ENCODE assay signal across 8 cellular contexts in the genomic region with DNA sequence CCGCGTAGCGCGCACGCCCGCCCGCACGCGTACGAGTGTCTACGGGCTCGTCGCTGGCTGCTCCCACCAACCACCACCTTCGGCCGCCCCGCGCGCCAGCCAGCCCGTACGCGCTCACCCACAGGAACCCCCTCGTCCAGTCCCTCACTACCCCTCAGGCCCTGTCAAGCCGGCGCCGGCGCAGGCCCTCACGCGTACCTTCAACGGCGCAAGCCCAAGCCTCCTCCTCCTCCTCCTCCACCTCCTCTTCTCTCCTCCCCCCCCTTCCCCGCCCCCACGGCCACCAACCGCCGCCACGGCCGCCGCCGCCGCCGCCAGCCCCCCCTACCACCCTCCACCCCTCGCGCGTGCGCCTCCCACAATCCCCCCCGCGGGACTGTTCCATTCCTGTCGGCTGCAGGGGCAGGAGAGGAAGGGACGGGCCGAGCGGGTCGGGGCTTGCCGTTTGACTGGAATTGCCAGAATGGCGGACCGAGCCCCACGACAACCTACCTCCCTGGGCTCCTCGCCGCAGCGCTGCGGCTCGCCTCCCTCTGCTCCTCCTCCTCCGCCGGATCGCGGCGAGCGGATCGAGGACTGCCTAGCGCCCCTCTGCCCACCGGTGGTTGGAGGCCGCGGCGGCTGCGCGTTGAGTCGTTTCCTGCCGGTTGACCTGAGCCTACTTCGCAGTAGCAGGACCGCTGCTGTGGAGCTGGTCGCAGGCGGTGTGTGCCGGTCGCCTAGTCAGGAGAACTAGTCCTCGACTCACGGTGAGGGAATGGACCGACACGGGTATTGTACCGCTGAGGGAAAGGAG. TPM values are rescaled to one million over a fixed set of nuclear protein-coding genes. Genes with fewer than 3 reads are reported as not detected.
A peak's percentile ranks its signal among the peaks of the same experiment; 100 is the strongest.
DNase-seq lines count a peak whose midpoint lies in the region; ATAC-seq and TF ChIP-seq lines count a peak whose summit lies in the region.

A gene with protein sequence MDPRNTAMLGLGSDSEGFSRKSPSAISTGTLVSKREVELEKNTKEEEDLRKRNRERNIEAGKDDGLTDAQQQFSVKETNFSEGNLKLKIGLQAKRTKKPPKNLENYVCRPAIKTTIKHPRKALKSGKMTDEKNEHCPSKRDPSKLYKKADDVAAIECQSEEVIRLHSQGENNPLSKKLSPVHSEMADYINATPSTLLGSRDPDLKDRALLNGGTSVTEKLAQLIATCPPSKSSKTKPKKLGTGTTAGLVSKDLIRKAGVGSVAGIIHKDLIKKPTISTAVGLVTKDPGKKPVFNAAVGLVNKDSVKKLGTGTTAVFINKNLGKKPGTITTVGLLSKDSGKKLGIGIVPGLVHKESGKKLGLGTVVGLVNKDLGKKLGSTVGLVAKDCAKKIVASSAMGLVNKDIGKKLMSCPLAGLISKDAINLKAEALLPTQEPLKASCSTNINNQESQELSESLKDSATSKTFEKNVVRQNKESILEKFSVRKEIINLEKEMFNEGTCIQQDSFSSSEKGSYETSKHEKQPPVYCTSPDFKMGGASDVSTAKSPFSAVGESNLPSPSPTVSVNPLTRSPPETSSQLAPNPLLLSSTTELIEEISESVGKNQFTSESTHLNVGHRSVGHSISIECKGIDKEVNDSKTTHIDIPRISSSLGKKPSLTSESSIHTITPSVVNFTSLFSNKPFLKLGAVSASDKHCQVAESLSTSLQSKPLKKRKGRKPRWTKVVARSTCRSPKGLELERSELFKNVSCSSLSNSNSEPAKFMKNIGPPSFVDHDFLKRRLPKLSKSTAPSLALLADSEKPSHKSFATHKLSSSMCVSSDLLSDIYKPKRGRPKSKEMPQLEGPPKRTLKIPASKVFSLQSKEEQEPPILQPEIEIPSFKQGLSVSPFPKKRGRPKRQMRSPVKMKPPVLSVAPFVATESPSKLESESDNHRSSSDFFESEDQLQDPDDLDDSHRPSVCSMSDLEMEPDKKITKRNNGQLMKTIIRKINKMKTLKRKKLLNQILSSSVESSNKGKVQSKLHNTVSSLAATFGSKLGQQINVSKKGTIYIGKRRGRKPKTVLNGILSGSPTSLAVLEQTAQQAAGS (N-terminal part only) (minus strand): TSS at position 223 of the 796 bp plus-strand sequence. CDS start 41,284 bp downstream, outside the sequence.

- DNase-seq in Caki2 (ENCODE audit: low read depth), result peak; percentile 93
- DNase-seq in HuH-7.5 (ENCODE audit: low spot score), result peak; percentile 89
- DNase-seq in activated CD8-positive, alpha-beta memory T cell treated with anti-CD3 and anti-CD28 coated beads, Interleukin-2, amount 50 U/mL, for 48 hours, result peak; percentile 95
- peak; percentile 88 for DNase-seq in endothelial cell (ENCODE audit: low spot score)
- DNase-seq in midbrain (lab: John Stamatoyannopoulos, UW), result peak; percentile 97
- DNase-seq in stimulated activated CD8-positive, alpha-beta memory T cell treated with anti-CD3 and anti-CD28 coated beads, Interleukin-15, amount 100 ng/mL, for 48 hours (ENCODE audit: low read depth in 2 of 2), result peak; percentile 87 to 90

- H3K27me3 ChIP-seq in OCI-LY3 (ENCODE audit: low read depth, low read length), result no peaks in the 10 kb centered on the region

- H3K9me3 ChIP-seq in OCI-LY3 (ENCODE audit: insufficient read depth, low read length), result no peaks in the 10 kb centered on the region

- TF ChIP-seq CTCF in OCI-LY3 (IDR thresholded peaks at IDR 0.05; ENCODE audit: low read depth, low read length) (no peak), endothelial cell (IDR thresholded peaks at IDR 0.05; ENCODE audit: unreplicated experiment) (no peak)

- peak within 1 kb of the TSS; percentile 81 for H3K4me3 ChIP-seq in OCI-LY3 (ENCODE audit: low read length)

- H4K20me1 ChIP-seq in OCI-LY3 (ENCODE audit: insufficient read depth, low read length), result peaks cover 28% of the 10 kb centered on the region

- in situ Hi-C loops in Caki2 (cut with HindIII; ENCODE audit: low pct_unique_long_range_greater_than_20kb, low sequenced_read_pairs), result no loop called here

- H3K36me3 ChIP-seq in OCI-LY3 (replicated peaks; ENCODE audit: low read depth, low read length), result peaks cover 22% of the 10 kb centered on the region

- H3K27ac Mint-ChIP-seq in endothelial cell (ENCODE audit: unreplicated experiment), result peak within 1 kb of the TSS; percentile 98

- H3K9me3 Mint-ChIP-seq in endothelial cell (ENCODE audit: unreplicated experiment), result no peaks in the 10 kb centered on the region

- H3K4me3 Mint-ChIP-seq in endothelial cell (ENCODE audit: unreplicated experiment), result peak within 1 kb of the TSS; percentile 99

- H3K79me2 ChIP-seq in OCI-LY3 (ENCODE audit: low read length), result peaks cover 94% of the 10 kb centered on the region

- H2AFZ ChIP-seq in OCI-LY3 (ENCODE audit: low read depth, low read length), result peak within 1 kb of the TSS; percentile 85

- H3K4me2 ChIP-seq in OCI-LY3 (ENCODE audit: low read length), result peak within 1 kb of the TSS; percentile 83

- ATAC-seq in GM21515 (IDR thresholded peaks at IDR 0.05; ENCODE audit: unreplicated experiment), result peak; percentile 59

- peak within 1 kb of the TSS; percentile 77 for H3K27ac ChIP-seq in OCI-LY3 (ENCODE audit: low read length)

- peaks cover 13% of the 10 kb centered on the region for H3K27me3 Mint-ChIP-seq in endothelial cell (ENCODE audit: unreplicated experiment)

- peaks cover 13% of the 10 kb centered on the region for H3K36me3 Mint-ChIP-seq in endothelial cell (ENCODE audit: low read depth, unreplicated experiment)

- peaks cover 15% of the 10 kb centered on the region for H3K4me1 Mint-ChIP-seq in endothelial cell (ENCODE audit: unreplicated experiment)

- peak within 1 kb of the TSS; percentile 88 for H3K9ac ChIP-seq in OCI-LY3 (ENCODE audit: low read length)

- H3K4me1 ChIP-seq in OCI-LY3 (ENCODE audit: low read length), result peaks cover 12% of the 10 kb centered on the region

RNA-seq across cellular contexts. Expression of the gene that starts here (rescaled TPM):
- total RNA-seq in Caki2 (2014; rRNA removed; shearing (Covaris generic); ENCODE audit: low replicate concordance), result 9.7 and 21.2 TPM in 2 replicates
- total RNA-seq in endothelial cell (ENCODE audit: unreplicated experiment), result 28.5 TPM

Comparison
In these comparisons a context has a peak if more than half of its experiments do, and no peak if none do; other contexts are left out.
1. Peak in every context shown above with its lines: DNase-seq, ATAC-seq, H3K4me3 ChIP-seq and H3K27ac ChIP-seq.